Comparison of ENCODE assay signal across 8 cellular contexts in the genomic region with DNA sequence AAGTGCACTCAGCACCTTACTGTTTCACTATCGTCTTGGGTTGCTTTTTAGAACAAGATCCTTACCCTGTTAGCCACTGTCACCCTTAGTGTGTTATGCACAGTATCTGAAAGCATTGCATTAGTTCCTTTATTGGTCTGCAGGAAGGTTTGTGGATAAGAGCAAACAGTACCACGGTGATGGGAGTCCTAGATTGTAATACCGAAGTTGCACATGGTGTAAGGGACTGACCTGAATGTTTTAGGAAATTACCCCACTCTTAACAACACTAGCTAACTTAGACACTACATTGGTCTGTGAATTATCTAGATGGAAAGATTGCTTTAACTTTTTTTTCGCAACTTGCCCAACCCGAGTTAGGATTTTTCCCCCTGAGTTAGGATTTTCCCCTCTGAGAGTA. TPM values are rescaled to one million over a fixed set of nuclear protein-coding genes. Genes with fewer than 3 reads are reported as not detected.
DNase-seq lines count a peak whose midpoint lies in the region; ATAC-seq and TF ChIP-seq lines count a peak whose summit lies in the region.

No MANE protein-coding gene starts in this region.

- ATAC-seq in Panc1 (no peak), HG02852 (IDR thresholded peaks at IDR 0.05; ENCODE audit: unreplicated experiment) (no peak), HG02938 (IDR thresholded peaks at IDR 0.05; ENCODE audit: unreplicated experiment) (no peak)

- no peaks in the 10 kb centered on the region for H3K9me3 ChIP-seq in Panc1 (ENCODE audit: control insufficient read depth, insufficient read depth, low read depth, low read length)
- no peaks in the 10 kb centered on the region for H3K9me3 ChIP-seq in muscle layer of duodenum (ENCODE audit: control insufficient read depth in 1 of 2, low read length in 2 of 2)

- CTCF ChIA-PET in Panc1 (lab: Charles Lee): no interaction called here

- H3K4me3 ChIP-seq in GM12865 (ENCODE audit: low read depth, low read length) (peak overlapping the region; percentile 95), Panc1 (ENCODE audit: low read depth in 2 of 2, low read length in 2 of 2) (peak overlapping the region; percentile 85 to 87), muscle layer of duodenum (ENCODE audit: low read depth in 1 of 2, low read length in 2 of 2) (peak overlapping the region; percentile 67 to 97)

- intact Hi-C loops in Panc1 (cut with micrococcal nuclease; ENCODE audit: unreplicated experiment): no loop called here

- H3K27me3 ChIP-seq in Panc1 (ENCODE audit: control insufficient read depth, insufficient read depth, low read length) (no peaks in the 10 kb centered on the region), muscle layer of duodenum (ENCODE audit: low read depth, low read length) (no peaks in the 10 kb centered on the region)

- H3K27ac ChIP-seq in 22Rv1 (peak overlapping the region; percentile 97), Panc1 (ENCODE audit: low read length) (peak overlapping the region; percentile 78), muscle layer of duodenum (ENCODE audit: low read length) (peak overlapping the region; percentile 33)

- POLR2A ChIA-PET in Panc1 (lab: Charles Lee): no interaction called here

- no TSS peak for BruUV-seq in Panc1 (replicated peaks; lab: Mats Ljungman, UMichigan)

- H3K4me1 ChIP-seq in Panc1 (ENCODE audit: control insufficient read depth, insufficient read depth, low read length): peaks cover 12% of the 10 kb centered on the region; the same call in 1 of the 2 replicates
- H3K4me1 ChIP-seq in muscle layer of duodenum (ENCODE audit: control insufficient read depth in 1 of 2, insufficient read depth in 2 of 2, low read length in 2 of 2): peaks cover 30 to 37% of the 10 kb centered on the region in 2 donors

- peak; percentile 47 for DNase-seq in GM12865 (ENCODE audit: low read depth)
- no peak for DNase-seq in Panc1 (ENCODE audit: low read depth, low spot score)
- peak; percentile 35 for DNase-seq in dermis blood vessel endothelial cell
- DNase-seq in GM20000 (ENCODE audit: low spot score): no peak

- H3K36me3 ChIP-seq in Panc1 (ENCODE audit: control insufficient read depth, insufficient read depth, low read length) (no peaks in the 10 kb centered on the region; the same call in 1 of the 2 replicates), muscle layer of duodenum (ENCODE audit: control insufficient read depth in 1 of 2, insufficient read depth in 2 of 2, low read length in 2 of 2) (peaks cover 0 to 4% of the 10 kb centered on the region in 2 donors)

- TF ChIP-seq CTCF in 22Rv1 (IDR thresholded peaks at IDR 0.05): no peak
- TF ChIP-seq CTCF in GM12865 (IDR thresholded peaks at IDR 0.05; ENCODE audit: insufficient read depth, low read depth, low read length, missing control alignments): no peak
- TF ChIP-seq CTCF in Panc1 (IDR thresholded peaks at IDR 0.05): no peak
- no peak for TF ChIP-seq CTCF in GM20000 (IDR thresholded peaks at IDR 0.05; ENCODE audit: extremely low read depth, missing control alignments)

- in situ Hi-C loops in Panc1 (cut with HindIII; ENCODE audit: low pct_unique_long_range_greater_than_20kb, low sequenced_read_pairs): no loop called here

RNA-seq across cellular contexts. Expression of a gene that starts 1.3 kb away (rescaled TPM):
- total RNA-seq in Panc1 (2021; ENCODE audit: unreplicated experiment): 105 TPM
- polyA plus RNA-seq in Panc1 (2012; ENCODE audit: insufficient read length): 45.5 TPM
- total RNA-seq in dermis blood vessel endothelial cell: 147 and 243 TPM in 2 replicates

Comparison
In these comparisons a context has a peak if more than half of its experiments do, and no peak if none do; other contexts are left out.
1. H3K27ac ChIP-seq: peak in every context shown above with its lines; median percentile 97 in 22Rv1; 78 in Panc1; 33 in muscle layer of duodenum.
2. DNase-seq: peak in GM12865 (single experiment) and dermis blood vessel endothelial cell (single experiment); none in Panc1 (single experiment) and GM20000 (single experiment).
3. Peak in every context shown above with its lines, with median percentiles within 50 percentile points of each other: H3K4me3 ChIP-seq.